In the genomic region with DNA sequence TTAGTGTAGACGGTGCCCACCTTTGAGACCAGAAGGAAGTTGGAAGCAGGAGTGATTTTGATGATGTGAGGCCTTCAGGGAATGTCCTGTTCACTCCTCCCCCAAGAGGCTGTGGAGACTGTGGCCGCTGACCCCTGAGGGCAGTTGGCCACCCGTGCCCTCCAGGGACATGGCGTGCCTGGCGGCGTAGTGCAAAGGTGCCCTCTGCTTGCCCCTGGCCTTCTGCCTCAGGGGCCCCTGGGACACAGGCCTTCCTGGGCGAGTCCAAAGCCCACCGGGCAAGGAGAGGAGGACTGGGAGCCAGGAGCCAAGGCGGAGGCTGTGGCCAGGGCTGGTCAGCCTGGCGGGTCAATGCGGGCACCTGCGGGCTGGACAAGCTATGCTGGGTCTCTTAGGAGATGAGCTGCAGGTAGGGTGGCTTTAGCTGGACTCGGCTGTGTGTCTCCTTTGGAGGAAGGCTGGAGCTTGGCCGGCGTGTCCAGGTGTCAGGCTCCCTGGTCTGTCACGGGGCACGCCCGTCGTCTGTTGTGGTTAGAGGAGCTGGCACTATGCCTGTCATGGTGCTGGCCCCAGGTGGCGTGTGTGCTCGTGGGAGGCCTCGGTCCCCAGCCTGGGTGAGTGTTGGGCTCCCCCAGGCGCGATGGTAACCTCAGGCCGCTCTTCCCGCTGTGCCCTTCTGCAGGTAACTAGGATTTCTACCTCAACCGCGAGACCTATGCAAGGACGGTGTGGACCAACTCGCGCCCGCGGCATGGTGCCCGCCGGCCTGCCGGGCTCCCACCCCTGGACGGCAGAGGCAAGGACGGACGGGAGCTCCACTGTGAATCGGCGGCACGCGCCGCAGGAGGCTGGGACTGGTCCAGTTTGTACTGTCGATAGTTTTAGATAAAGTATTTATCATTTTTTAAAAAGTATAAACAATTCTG, we compare ENCODE assay signal across 1 cellular context.
TF ChIP-seq lines count a peak whose summit lies in the region.

No MANE protein-coding gene starts in this region.

TF ChIP-seq in K562, 482 proteins besides CTCF, POLR2A, EP300 and RAD21:
- no peak for TF ChIP-seq ZNF75A (CRISPR knock-in tag; IDR thresholded peaks at IDR 0.05)
- TF ChIP-seq POLR2AphosphoS2 (IDR thresholded peaks at IDR 0.05; ENCODE audit: low read length), result peak; percentile 65; the same call in 1 of the 2 replicates
- TF ChIP-seq POLR2G (IDR thresholded peaks at IDR 0.05; ENCODE audit: low read depth, low read length), result peak; percentile 43; the same call in 1 of the 2 replicates
- peak; percentile 89 for TF ChIP-seq RBM22 (IDR thresholded peaks at IDR 0.05; ENCODE audit: low read depth, low read length, poor library complexity, severe bottlenecking)
